18 cellular contexts compared by ENCODE assay signal in genomic region chr19:41411682-41412265, GRCh38. TPM values are rescaled to one million over a fixed set of nuclear protein-coding genes. Genes with fewer than 3 reads are reported as not detected.
DNase-seq lines count a peak whose midpoint lies in the region; ATAC-seq and TF ChIP-seq lines count a peak whose summit lies in the region.
"Had no signal": no experiment of that assay in that cellular context is flagged by ENCODE, and none has a peak within 500 bp of the region (broad histone marks: within the 10 kb centered on the region; RNA-seq: fewer than 3 reads in every experiment).

No MANE protein-coding gene starts in this region.

- TF ChIP-seq CTCF in breast epithelium (IDR thresholded peaks at IDR 0.05) (no peak), heart left ventricle (IDR thresholded peaks at IDR 0.05) (no peak), osteocyte (IDR thresholded peaks at IDR 0.05) (no peak)

- H3K27me3 ChIP-seq in BLaER1 (no peaks in the 10 kb centered on the region), breast epithelium (no peaks in the 10 kb centered on the region), heart left ventricle (no peaks in the 10 kb centered on the region)

- peak in 1 of 2 donors; percentile 69 for DNase-seq in breast epithelium (ENCODE audit: low spot score in 2 of 2)
- DNase-seq in heart left ventricle, result peak; percentile 72 to 89 (median 80)
- DNase-seq in pons (ENCODE audit: low spot score), result peak; percentile 58
- DNase-seq in amniotic stem cell (lab: John Stamatoyannopoulos, UW), result no peak
- no peak for DNase-seq in osteocyte (ENCODE audit: extremely low spot score, unreplicated experiment)
- DNase-seq in HUDEP-2 (lab: John Stamatoyannopoulos, UW; ENCODE audit: unreplicated experiment in 76 of 76), result no peak
- DNase-seq: H9; Kasumi-1; NCI-H187; NCI-H524 treated with DMSO at 0.1 percent for 48 hours; stimulated activated naive B cell treated with anti-CD40 and anti-IgM and Interleukin-4, amounts not matched to agents 10 μg/mL and 1 μg/mL and 100 μg/mL, for 72 hours had no signal

- no peak overlapping the region for H3K4me3 Mint-ChIP-seq in osteocyte (ENCODE audit: unreplicated experiment)
- H3K4me3 Mint-ChIP-seq: activated naive CD8-positive, alpha-beta T cell; H9; stimulated activated naive B cell treated with anti-CD40 and anti-IgM and Interleukin-4, amounts not matched to agents 10 μg/mL and 1 μg/mL and 100 μg/mL, for 72 hours had no signal

- peaks cover 69% of the 10 kb centered on the region for H3K36me3 ChIP-seq in BLaER1
- H3K36me3 ChIP-seq in breast epithelium, result peaks cover 7% of the 10 kb centered on the region
- H3K36me3 ChIP-seq in heart left ventricle, result peaks cover 0 to 52% (median 38%) of the 10 kb centered on the region in 9 donors

- H3K4me1 Mint-ChIP-seq in osteocyte (ENCODE audit: unreplicated experiment), result peaks cover 5% of the 10 kb centered on the region

- no peak overlapping the region for H3K4me3 ChIP-seq in BLaER1
- peak overlapping the region in 1 of 3 donors; percentile 8 for H3K4me3 ChIP-seq in breast epithelium
- no peak overlapping the region for H3K4me3 ChIP-seq in heart left ventricle
- H3K4me3 ChIP-seq: A549, coronary artery had no signal

- no peaks in the 10 kb centered on the region for H3K9me3 Mint-ChIP-seq in osteocyte (ENCODE audit: unreplicated experiment)
- H3K9me3 Mint-ChIP-seq: H9; stimulated activated naive B cell treated with anti-CD40 and anti-IgM and Interleukin-4, amounts not matched to agents 10 μg/mL and 1 μg/mL and 100 μg/mL, for 72 hours had no signal

- no peaks in the 10 kb centered on the region for H3K27me3 Mint-ChIP-seq in osteocyte (ENCODE audit: unreplicated experiment)
- H3K27me3 Mint-ChIP-seq: activated naive CD8-positive, alpha-beta T cell; stimulated activated naive B cell treated with anti-CD40 and anti-IgM and Interleukin-4, amounts not matched to agents 10 μg/mL and 1 μg/mL and 100 μg/mL, for 72 hours had no signal

- no peaks in the 10 kb centered on the region; the same call in 1 of the 2 replicates for H4K20me1 ChIP-seq in BLaER1

- H3K27ac ChIP-seq in BLaER1 (peak overlapping the region; percentile 82; the same call in 1 of the 2 replicates), breast epithelium (peak overlapping the region; percentile 78 to 84), heart left ventricle (peak overlapping the region; percentile 6 to 88 (median 78))
- H3K27ac ChIP-seq: A549, coronary artery had no signal

- no peak overlapping the region for H3K4me2 ChIP-seq in BLaER1
- H3K4me2 ChIP-seq: A549 had no signal

- TF ChIP-seq POLR2A in breast epithelium (IDR thresholded peaks at IDR 0.05) (no peak), heart left ventricle (IDR thresholded peaks at IDR 0.05) (no peak)

- peaks cover 7% of the 10 kb centered on the region for H3K36me3 Mint-ChIP-seq in osteocyte (ENCODE audit: unreplicated experiment)

- H3K9me3 ChIP-seq in BLaER1 (no peaks in the 10 kb centered on the region), breast epithelium (no peaks in the 10 kb centered on the region), heart left ventricle (no peaks in the 10 kb centered on the region)
- H3K9me3 ChIP-seq: A549 had no signal

- intact Hi-C loops in breast epithelium (cut with DNase I; ENCODE audit: low total_unique reads) (no loop called here), heart left ventricle (cut with DNase I) (loop anchor here in 1 of 10 donors (2.0 kb wide), 1 partner anchor 15 kb away; the partner anchor contains the start of gene B3GNT8)

- H3K4me1 ChIP-seq in BLaER1 (peaks cover 85% of the 10 kb centered on the region), breast epithelium (peaks cover 0 to 11% of the 10 kb centered on the region in 2 donors), heart left ventricle (peaks cover 0 to 69% (median 51%) of the 10 kb centered on the region in 12 donors)

- ATAC-seq in heart left ventricle (peak; percentile 82 to 87 (median 85)), HG03108 (IDR thresholded peaks at IDR 0.05; ENCODE audit: unreplicated experiment) (no peak)
- ATAC-seq: A549; Panc1; stimulated activated naive B cell treated with anti-CD40 and anti-IgM and Interleukin-4, amounts not matched to agents 10 μg/mL and 1 μg/mL and 100 μg/mL, for 72 hours had no signal

- no peak overlapping the region for H3K27ac Mint-ChIP-seq in osteocyte (ENCODE audit: unreplicated experiment)
- H3K27ac Mint-ChIP-seq: activated naive CD8-positive, alpha-beta T cell; stimulated activated naive B cell treated with anti-CD40 and anti-IgM and Interleukin-4, amounts not matched to agents 10 μg/mL and 1 μg/mL and 100 μg/mL, for 72 hours had no signal

- H3K9ac ChIP-seq in BLaER1, result peak overlapping the region; percentile 10; the same call in 1 of the 2 replicates

- 31 to 45% (median 40%) methylated on average over 17 of the region's 17 CpGs for WGBS in heart left ventricle, 4 donors

RNA-seq across cellular contexts. Expression of gene BCKDHA, which starts 14.2 kb away (rescaled TPM):
- total RNA-seq in breast epithelium (10 to 100 TPM; 40.3 to 54.6 (median 53.1) TPM), heart left ventricle (100 to 1,000 TPM in 2 of 9 donors, 10 to 100 TPM in 7; 32.0 to 149 (median 39.2) TPM), osteocyte (12.5 and 19.8 TPM in 2 replicates)
- 10 to 100 TPM; 39.1 to 74.4 TPM for polyA plus RNA-seq in heart left ventricle

RNA-seq across cellular contexts. Expression of gene EXOSC5, which starts 14.6 kb away (rescaled TPM):
- total RNA-seq in breast epithelium (10 to 100 TPM; 18.2 to 20.6 (median 18.7) TPM), heart left ventricle (10 to 100 TPM in 8 of 9 donors, 1 to 10 TPM in 1; 9.6 to 18.6 (median 13.7) TPM), osteocyte (10.6 and 11.6 TPM in 2 replicates)
- polyA plus RNA-seq in heart left ventricle, result 10 to 100 TPM; 21.2 to 40.4 TPM

RNA-seq across cellular contexts. Expression of gene B3GNT8, which starts 15.4 kb away (rescaled TPM):
- total RNA-seq in breast epithelium (1 to 10 TPM; 2.6 to 3.0 (median 2.9) TPM), heart left ventricle (10 to 100 TPM in 3 of 9 donors, 1 to 10 TPM in 6; 6.4 to 11.5 (median 9.4) TPM), osteocyte (0.35 and 1.5 TPM in 2 replicates)
- polyA plus RNA-seq in heart left ventricle, result 10 to 100 TPM in 1 of 2 donors, 1 to 10 TPM in 1; 5.0 to 12.6 TPM
- polyA plus RNA-seq: A549 had no signal

RNA-seq across cellular contexts. Expression of gene DMAC2, which starts 27.9 kb away (rescaled TPM):
- 10 to 100 TPM; 24.8 to 41.3 (median 31.6) TPM for total RNA-seq in breast epithelium
- 100 to 1,000 TPM in 6 of 9 donors, 10 to 100 TPM in 3; 67.9 to 138 (median 102) TPM for total RNA-seq in heart left ventricle
- 100 to 1,000 TPM; 121 to 130 TPM for polyA plus RNA-seq in heart left ventricle
- total RNA-seq in osteocyte, result 33.3 and 33.8 TPM in 2 replicates

RNA-seq across cellular contexts. Expression of gene ERICH4, which starts 31.2 kb away (rescaled TPM):
- total RNA-seq in breast epithelium (not detected), heart left ventricle (under 1 TPM in 1 of 9 donors, not detected in 8; 0.30 TPM), osteocyte (not detected in 2 replicates)
- polyA plus RNA-seq in heart left ventricle, result under 1 TPM in 1 of 2 donors, not detected in 1; 0.10 TPM
- total RNA-seq: H9; T-helper 1 cell treated with Interleukin-12 subunit alpha and Interleukin-12 subunit beta and Interleukin-4 antibody, amounts not matched to agents 30 ng/mL and 1 ng/mL, for 36 hours had no signal

Comparison
In these comparisons a context has a peak if more than half of its experiments do, and no peak if none do; other contexts are left out.
1. DNase-seq: peak in heart left ventricle (5 of 5) and pons (single experiment); none in amniotic stem cell (single experiment), osteocyte (single experiment) and HUDEP-2 (0 of 76).
2. Peak in every context shown above with its lines, with median percentiles within 50 percentile points of each other: H3K27ac ChIP-seq.